In genomic region chr12:88805692-88806091, GRCh38 we compare ENCODE assay signal across 1 cellular context.
TF ChIP-seq lines count a peak whose summit lies in the region.

No MANE protein-coding gene starts in this region.

TF ChIP-seq in H1, 55 proteins besides CTCF, POLR2A, EP300 and RAD21 (continued from another document):
- TF ChIP-seq RNF2 (IDR thresholded peaks at IDR 0.05; ENCODE audit: borderline replicate concordance, low read depth, low read length, missing control alignments, poor library complexity, severe bottlenecking), result no peak
